In genomic region chr1:31627301-31627929, GRCh38 we compare ENCODE assay signal across 11 cellular contexts. TPM values are rescaled to one million over a fixed set of nuclear protein-coding genes. Genes with fewer than 3 reads are reported as not detected.
A peak's percentile ranks its signal among the peaks of the same experiment; 100 is the strongest.
DNase-seq lines count a peak whose midpoint lies in the region; ATAC-seq and TF ChIP-seq lines count a peak whose summit lies in the region.
"Had no signal": no experiment of that assay in that cellular context is flagged by ENCODE, and none has a peak within 500 bp of the region (broad histone marks: within the 10 kb centered on the region; RNA-seq: fewer than 3 reads in every experiment).

No MANE protein-coding gene starts in this region.

- H3K9me3 Mint-ChIP-seq in activated T-cell treated with anti-CD3 and anti-CD28 coated beads, Interleukin-2, amount 50 U/mL, for 24 hours, result no peaks in the 10 kb centered on the region
- H3K9me3 Mint-ChIP-seq in neural crest cell, result no peaks in the 10 kb centered on the region
- H3K9me3 Mint-ChIP-seq: activated T-helper 1 cell treated with anti-CD3 and anti-CD28 coated beads, Interleukin-12 subunit alpha, Interleukin-12 subunit beta, Interleukin-2, Interleukin-4 antibody, amounts not matched to agents 30 ng/mL and 10 ng/mL and 1 ng/mL, durations not matched to agents 14 hours and 24 hours and 36 hours had no signal

- DNase-seq in activated T-cell treated with anti-CD3 and anti-CD28 coated beads, Interleukin-2, amount 50 U/mL, for 24 hours, result no peak
- DNase-seq in activated T-cell treated with anti-CD3 and anti-CD28 coated beads for 4 hours, result no peak
- DNase-seq in fibroblast of villous mesenchyme (ENCODE audit: low read depth), result peak; percentile 76
- no peak for DNase-seq in neural crest cell (ENCODE audit: low read depth, low spot score)
- DNase-seq in aorta, result peak; percentile 64 to 81
- no peak for DNase-seq in NCI-H146 (lab: John Stamatoyannopoulos, UW)
- DNase-seq: stimulated activated naive CD4-positive, alpha-beta T cell had no signal

- no peak overlapping the region for H3K4me3 ChIP-seq in fibroblast of villous mesenchyme (ENCODE audit: low read depth, low read length)
- H3K4me3 ChIP-seq in aorta (ENCODE audit: low read length in 2 of 2), result no peak overlapping the region
- H3K4me3 ChIP-seq: skin epidermis had no signal

- intact Hi-C loops in aorta (cut with DNase I), result no loop called here

- ATAC-seq in aorta (ENCODE audit: low FRiP score) (peak; percentile 60), HG02973 (IDR thresholded peaks at IDR 0.05; ENCODE audit: unreplicated experiment) (no peak), GM21737 (IDR thresholded peaks at IDR 0.05; ENCODE audit: unreplicated experiment) (no peak)

- peaks cover 0 to 2% of the 10 kb centered on the region in 2 donors for H3K4me1 ChIP-seq in aorta (ENCODE audit: control insufficient read depth in 1 of 2, insufficient read depth in 2 of 2, low read length in 2 of 2)

- H3K27ac Mint-ChIP-seq in activated T-cell treated with anti-CD3 and anti-CD28 coated beads, Interleukin-2, amount 50 U/mL, for 24 hours, result peak overlapping the region; percentile 30
- peak overlapping the region; percentile 75 for H3K27ac Mint-ChIP-seq in neural crest cell (ENCODE audit: unreplicated experiment)
- H3K27ac Mint-ChIP-seq: activated T-helper 1 cell treated with anti-CD3 and anti-CD28 coated beads, Interleukin-12 subunit alpha, Interleukin-12 subunit beta, Interleukin-2, Interleukin-4 antibody, amounts not matched to agents 30 ng/mL and 10 ng/mL and 1 ng/mL, durations not matched to agents 14 hours and 24 hours and 36 hours had no signal

- WGBS in aorta, 2 donors, result 2 to 5% methylated on average over 12 to 13 of the region's 13 CpGs

- TF ChIP-seq CTCF in fibroblast of villous mesenchyme (IDR thresholded peaks at IDR 0.05; ENCODE audit: insufficient read depth, low read depth, low read length) (no peak), neural crest cell (conservative IDR thresholded peaks at IDR 0.05) (no peak)

- peak overlapping the region; percentile 3 to 100 for H3K27ac ChIP-seq in aorta (ENCODE audit: low read depth in 1 of 2, low read length in 2 of 2)

- H3K36me3 ChIP-seq in aorta (ENCODE audit: control insufficient read depth in 1 of 2, insufficient read depth in 2 of 2, low read length in 1 of 2), result peaks cover 0 to 4% of the 10 kb centered on the region in 2 donors

- H3K36me3 Mint-ChIP-seq in activated T-cell treated with anti-CD3 and anti-CD28 coated beads, Interleukin-2, amount 50 U/mL, for 24 hours (ENCODE audit: low read depth), result peaks cover 79% of the 10 kb centered on the region
- no peaks in the 10 kb centered on the region for H3K36me3 Mint-ChIP-seq in neural crest cell (ENCODE audit: low read depth)

- H3K4me3 Mint-ChIP-seq in activated T-cell treated with anti-CD3 and anti-CD28 coated beads, Interleukin-2, amount 50 U/mL, for 24 hours, result no peak overlapping the region
- no peak overlapping the region for H3K4me3 Mint-ChIP-seq in neural crest cell
- H3K4me3 Mint-ChIP-seq: activated T-helper 1 cell treated with anti-CD3 and anti-CD28 coated beads, Interleukin-12 subunit alpha, Interleukin-12 subunit beta, Interleukin-2, Interleukin-4 antibody, amounts not matched to agents 30 ng/mL and 10 ng/mL and 1 ng/mL, durations not matched to agents 14 hours and 24 hours and 36 hours had no signal

- H3K4me1 Mint-ChIP-seq in activated T-cell treated with anti-CD3 and anti-CD28 coated beads, Interleukin-2, amount 50 U/mL, for 24 hours (ENCODE audit: low read depth), result peaks cover 3% of the 10 kb centered on the region
- H3K4me1 Mint-ChIP-seq in neural crest cell, result peaks cover 22% of the 10 kb centered on the region

- no peaks in the 10 kb centered on the region for H3K27me3 ChIP-seq in aorta (ENCODE audit: control insufficient read depth in 1 of 2, insufficient read depth in 2 of 2, low read length in 1 of 2)

- no peaks in the 10 kb centered on the region for H3K27me3 Mint-ChIP-seq in activated T-cell treated with anti-CD3 and anti-CD28 coated beads, Interleukin-2, amount 50 U/mL, for 24 hours
- no peaks in the 10 kb centered on the region for H3K27me3 Mint-ChIP-seq in neural crest cell (ENCODE audit: low read depth)

- no peaks in the 10 kb centered on the region for H3K9me3 ChIP-seq in aorta (ENCODE audit: control insufficient read depth, low read length)

RNA-seq across cellular contexts. Expression of gene HCRTR1, which starts 9.9 kb away (rescaled TPM):
- under 0.01 TPM in 2 replicates for total RNA-seq in fibroblast of villous mesenchyme
- 0.23 TPM in 1 of 2 replicates, not detected in the other for total RNA-seq in neural crest cell
- total RNA-seq in aorta, result under 1 TPM in 1 of 2 donors, not detected in 1; 0.42 TPM
- polyA plus RNA-seq in aorta, result under 1 TPM in 1 of 2 donors, not detected in 1; 0.18 TPM
- total RNA-seq: activated T-helper 1 cell treated with anti-CD3 and anti-CD28 coated beads, Interleukin-12 subunit alpha, Interleukin-12 subunit beta, Interleukin-2, Interleukin-4 antibody, amounts not matched to agents 30 ng/mL and 10 ng/mL and 1 ng/mL, durations not matched to agents 14 hours and 24 hours and 36 hours had no signal

RNA-seq across cellular contexts. Expression of gene PEF1, which starts 17.3 kb away (rescaled TPM):
- total RNA-seq in fibroblast of villous mesenchyme, result 78.3 and 99.7 TPM in 2 replicates
- 49.0 and 52.4 TPM in 2 replicates for total RNA-seq in neural crest cell
- total RNA-seq in aorta, result 10 to 100 TPM; 57.9 to 65.0 TPM
- polyA plus RNA-seq in aorta, result 10 to 100 TPM; 75.5 to 83.9 TPM

RNA-seq across cellular contexts. Expression of gene TINAGL1, which starts 51.1 kb away (rescaled TPM):
- total RNA-seq in fibroblast of villous mesenchyme (60.5 and 87.6 TPM in 2 replicates), neural crest cell (not detected in 2 replicates), aorta (100 to 1,000 TPM; 317 to 506 TPM)
- 100 to 1,000 TPM; 158 to 325 TPM for polyA plus RNA-seq in aorta
- total RNA-seq: activated T-helper 1 cell treated with anti-CD3 and anti-CD28 coated beads, Interleukin-12 subunit alpha, Interleukin-12 subunit beta, Interleukin-2, Interleukin-4 antibody, amounts not matched to agents 30 ng/mL and 10 ng/mL and 1 ng/mL, durations not matched to agents 14 hours and 24 hours and 36 hours had no signal

Comparison
In these comparisons a context has a peak if more than half of its experiments do, and no peak if none do; other contexts are left out.
1. DNase-seq: peak in fibroblast of villous mesenchyme (single experiment) and aorta (2 of 2); none in activated T-cell treated with anti-CD3 and anti-CD28 coated beads, Interleukin-2, amount 50 U/mL, for 24 hours (single experiment), activated T-cell treated with anti-CD3 and anti-CD28 coated beads for 4 hours (single experiment), neural crest cell (single experiment) and NCI-H146 (single experiment).
2. RNA of gene TINAGL1, which starts 51.1 kb away (total RNA-seq): 317 to 506 TPM in aorta and 60.5 to 87.6 TPM in fibroblast of villous mesenchyme; not detected in neural crest cell; every median in the first group is over 10 times any median in the second.